ENCODE assay signal across 8 cellular contexts in the genomic region with DNA sequence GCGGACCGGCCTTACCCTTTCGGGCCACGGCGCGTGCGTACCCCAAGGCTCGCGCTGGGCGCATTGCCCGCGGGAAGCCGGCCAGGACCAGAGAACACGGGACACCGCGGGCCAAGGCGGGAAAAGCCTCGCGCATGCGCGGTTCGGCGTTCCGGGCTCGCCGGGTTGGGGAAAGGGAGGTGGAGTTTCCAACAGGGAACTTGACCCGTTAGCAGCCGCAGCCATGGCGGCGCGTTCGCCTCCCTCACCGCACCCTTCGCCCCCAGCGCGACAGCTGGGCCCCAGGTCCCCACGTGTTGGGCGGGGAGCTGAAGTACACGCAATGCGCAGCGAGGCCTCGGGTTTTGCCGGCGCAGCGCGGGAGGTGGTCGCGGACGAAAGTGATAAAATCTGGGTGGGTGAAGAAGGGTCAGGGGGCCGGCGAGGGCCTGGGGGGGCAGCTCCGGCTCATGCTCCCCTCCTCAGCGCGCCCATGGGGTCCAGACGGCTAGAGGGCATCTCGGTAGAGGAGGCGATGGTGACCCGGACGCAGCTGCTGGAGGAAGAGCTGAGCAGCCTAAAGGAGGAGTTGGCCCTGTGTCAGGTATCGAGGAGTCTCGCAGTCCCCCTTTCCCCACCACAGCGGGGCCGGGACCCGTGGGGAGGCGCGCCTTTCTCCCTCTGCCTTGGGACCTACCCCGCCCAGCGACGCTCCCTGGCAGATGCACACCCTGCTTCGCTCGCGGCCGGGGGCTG. TPM values are rescaled to one million over a fixed set of nuclear protein-coding genes. Genes with fewer than 3 reads are reported as not detected.
DNase-seq lines count a peak whose midpoint lies in the region; ATAC-seq and TF ChIP-seq lines count a peak whose summit lies in the region.

A gene with protein sequence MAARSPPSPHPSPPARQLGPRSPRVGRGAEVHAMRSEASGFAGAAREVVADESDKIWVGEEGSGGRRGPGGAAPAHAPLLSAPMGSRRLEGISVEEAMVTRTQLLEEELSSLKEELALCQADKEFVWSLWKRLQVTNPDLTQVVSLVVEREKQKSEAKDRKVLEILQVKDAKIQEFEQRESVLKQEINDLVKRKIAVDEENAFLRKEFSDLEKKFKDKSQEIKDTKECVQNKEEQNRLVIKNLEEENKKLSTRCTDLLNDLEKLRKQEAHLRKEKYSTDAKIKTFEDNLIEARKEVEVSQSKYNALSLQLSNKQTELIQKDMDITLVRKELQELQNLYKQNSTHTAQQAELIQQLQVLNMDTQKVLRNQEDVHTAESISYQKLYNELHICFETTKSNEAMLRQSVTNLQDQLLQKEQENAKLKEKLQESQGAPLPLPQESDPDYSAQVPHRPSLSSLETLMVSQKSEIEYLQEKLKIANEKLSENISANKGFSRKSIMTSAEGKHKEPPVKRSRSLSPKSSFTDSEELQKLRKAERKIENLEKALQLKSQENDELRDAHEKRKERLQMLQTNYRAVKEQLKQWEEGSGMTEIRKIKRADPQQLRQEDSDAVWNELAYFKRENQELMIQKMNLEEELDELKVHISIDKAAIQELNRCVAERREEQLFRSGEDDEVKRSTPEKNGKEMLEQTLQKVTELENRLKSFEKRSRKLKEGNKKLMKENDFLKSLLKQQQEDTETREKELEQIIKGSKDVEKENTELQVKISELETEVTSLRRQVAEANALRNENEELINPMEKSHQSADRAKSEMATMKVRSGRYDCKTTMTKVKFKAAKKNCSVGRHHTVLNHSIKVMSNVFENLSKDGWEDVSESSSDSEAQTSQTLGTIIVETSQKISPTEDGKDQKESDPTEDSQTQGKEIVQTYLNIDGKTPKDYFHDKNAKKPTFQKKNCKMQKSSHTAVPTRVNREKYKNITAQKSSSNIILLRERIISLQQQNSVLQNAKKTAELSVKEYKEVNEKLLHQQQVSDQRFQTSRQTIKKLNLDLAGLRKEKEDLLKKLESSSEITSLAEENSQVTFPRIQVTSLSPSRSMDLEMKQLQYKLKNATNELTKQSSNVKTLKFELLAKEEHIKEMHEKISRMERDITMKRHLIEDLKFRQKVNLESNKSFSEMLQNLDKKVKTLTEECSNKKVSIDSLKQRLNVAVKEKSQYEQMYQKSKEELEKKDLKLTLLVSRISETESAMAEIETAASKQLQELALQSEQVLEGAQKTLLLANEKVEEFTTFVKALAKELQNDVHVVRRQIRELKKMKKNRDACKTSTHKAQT (N-terminal part only) (plus strand): TSS at position 198 of the 735 bp plus-strand sequence. CDS start 26 bp downstream, at position 224.

- H3K36me3 Mint-ChIP-seq in CD4-positive, alpha-beta memory T cell = peaks cover 0 to 3% of the 10 kb centered on the region in 2 donors
- peaks cover 8% of the 10 kb centered on the region for H3K36me3 Mint-ChIP-seq in neural crest cell (ENCODE audit: low read depth)

- no peaks in the 10 kb centered on the region for H3K4me1 ChIP-seq in CD4-positive, alpha-beta memory T cell (ENCODE audit: insufficient read depth, low read length)
- peaks cover 3% of the 10 kb centered on the region for H3K4me1 ChIP-seq in NT2/D1 (ENCODE audit: insufficient read depth, insufficient read length)
- peaks cover 0 to 23% (median 3%) of the 10 kb centered on the region in 3 donors for H3K4me1 ChIP-seq in gastroesophageal sphincter

- H3K36me3 ChIP-seq in CD4-positive, alpha-beta memory T cell (ENCODE audit: insufficient read depth, low read length) = no peaks in the 10 kb centered on the region
- H3K36me3 ChIP-seq in NT2/D1 (ENCODE audit: insufficient read depth, insufficient read length, low read length) (no peaks in the 10 kb centered on the region), gastroesophageal sphincter (no peaks in the 10 kb centered on the region)

- H3K4me1 Mint-ChIP-seq in CD4-positive, alpha-beta memory T cell = peaks cover 0 to 13% (median 3%) of the 10 kb centered on the region in 4 donors
- peaks cover 28% of the 10 kb centered on the region for H3K4me1 Mint-ChIP-seq in neural crest cell

- 0 to 1% methylated on average over 9 to 19 of the region's 73 CpGs for WGBS in gastroesophageal sphincter (ENCODE audit: low coverage in 1 of 2), 2 donors

- ATAC-seq in GM19467 (IDR thresholded peaks at IDR 0.05; ENCODE audit: unreplicated experiment) (peak; percentile 61), gastroesophageal sphincter (peak; percentile 95)

- no peak within 1 kb of the TSS for H3K27ac Mint-ChIP-seq in CD4-positive, alpha-beta memory T cell
- peak within 1 kb of the TSS; percentile 97 for H3K27ac Mint-ChIP-seq in neural crest cell (ENCODE audit: unreplicated experiment)

- no peak within 1 kb of the TSS for H3K4me3 ChIP-seq in CD4-positive, alpha-beta memory T cell (ENCODE audit: low read length in 2 of 2)
- H3K4me3 ChIP-seq in NT2/D1 (ENCODE audit: insufficient read length, low read depth) (peak within 1 kb of the TSS; percentile 91), gastroesophageal sphincter (peak within 1 kb of the TSS; percentile 91 to 95)

- H3K9me3 ChIP-seq in CD4-positive, alpha-beta memory T cell (ENCODE audit: control insufficient read depth in 1 of 2, low read length in 2 of 2) = no peaks in the 10 kb centered on the region
- no peaks in the 10 kb centered on the region for H3K9me3 ChIP-seq in NT2/D1 (ENCODE audit: insufficient read depth, low read length)
- no peaks in the 10 kb centered on the region for H3K9me3 ChIP-seq in gastroesophageal sphincter

- intact Hi-C loops in CD4-positive, alpha-beta memory T cell (cut with micrococcal nuclease) = no loop called here

- peaks cover 1 to 14% (median 8%) of the 10 kb centered on the region in 8 donors for H3K9me3 Mint-ChIP-seq in CD4-positive, alpha-beta memory T cell
- H3K9me3 Mint-ChIP-seq in neural crest cell = peaks cover 8% of the 10 kb centered on the region

- CTCF ChIA-PET in CD4-positive, alpha-beta memory T cell (lab: Charles Lee; ENCODE audit: partially characterized antibody) = no interaction called here

- peaks cover 6 to 8% of the 10 kb centered on the region in 2 donors for H3K27me3 Mint-ChIP-seq in CD4-positive, alpha-beta memory T cell
- peaks cover 4% of the 10 kb centered on the region for H3K27me3 Mint-ChIP-seq in neural crest cell (ENCODE audit: low read depth)

- no peak for TF ChIP-seq CTCF in gastroesophageal sphincter (IDR thresholded peaks at IDR 0.05)
- TF ChIP-seq CTCF in neural crest cell (conservative IDR thresholded peaks at IDR 0.05) = no peak

- peak; percentile 22 to 46 for TF ChIP-seq POLR2A in gastroesophageal sphincter (IDR thresholded peaks at IDR 0.05)

- POLR2A ChIA-PET in CD4-positive, alpha-beta memory T cell (lab: Charles Lee; ENCODE audit: partially characterized antibody) = interaction anchor here (0.6 kb wide), 1 partner anchor 183 kb away, joined by 3 read pairs; no protein-coding TSS in a partner anchor

- no peak for TF ChIP-seq EP300 in gastroesophageal sphincter (IDR thresholded peaks at IDR 0.05)

- peak within 1 kb of the TSS; percentile 91 for H3K9ac ChIP-seq in NT2/D1 (ENCODE audit: insufficient read length, low read depth)

- no peaks in the 10 kb centered on the region for H3K27me3 ChIP-seq in CD4-positive, alpha-beta memory T cell (ENCODE audit: insufficient read depth, low read length)
- H3K27me3 ChIP-seq in NT2/D1 (ENCODE audit: insufficient read depth, insufficient read length) (peaks cover 13% of the 10 kb centered on the region), gastroesophageal sphincter (no peaks in the 10 kb centered on the region)

- peak in 1 of 5 donors; percentile 0 for DNase-seq in CD4-positive, alpha-beta memory T cell
- peak; percentile 28 to 97 (median 92) for DNase-seq in HUDEP-2 (lab: John Stamatoyannopoulos, UW; ENCODE audit: unreplicated experiment in 76 of 76)
- peak; percentile 86 for DNase-seq in NT2/D1 (ENCODE audit: low read depth, low spot score)
- peak; percentile 6 for DNase-seq in activated gamma-delta T cell treated with anti-CD3 and anti-CD28 coated beads, Interleukin-2, amount 50 U/mL, for 16 hours (ENCODE audit: low read depth)
- DNase-seq in neural crest cell (ENCODE audit: low read depth, low spot score) = peak; percentile 98
- DNase-seq in superior temporal gyrus (ENCODE audit: extremely low spot score) = peak; percentile 84

- no peak within 1 kb of the TSS for H3K27ac ChIP-seq in CD4-positive, alpha-beta memory T cell (ENCODE audit: low read depth, low read length)
- peak within 1 kb of the TSS; percentile 79 to 92 (median 91) for H3K27ac ChIP-seq in gastroesophageal sphincter

- H3K4me3 Mint-ChIP-seq in CD4-positive, alpha-beta memory T cell = peak within 1 kb of the TSS; percentile 40 to 81 (median 68)
- peak within 1 kb of the TSS; percentile 95 for H3K4me3 Mint-ChIP-seq in neural crest cell

RNA-seq across cellular contexts. Expression of the gene that starts here (rescaled TPM):
- total RNA-seq in CD4-positive, alpha-beta memory T cell = under 1 TPM; 0.11 to 0.15 TPM
- polyA plus RNA-seq in CD4-positive, alpha-beta memory T cell = under 1 TPM in 1 of 2 donors, not detected in 1; 0.03 TPM
- total RNA-seq in gastroesophageal sphincter (10 to 100 TPM; 11.3 to 17.1 (median 12.9) TPM), neural crest cell (16.7 and 18.0 TPM in 2 replicates)

Comparison
In these comparisons a context has a peak if more than half of its experiments do, and no peak if none do; other contexts are left out.
1. RNA of the gene that starts here (total RNA-seq): 16.7 to 18.0 TPM in neural crest cell and 11.3 to 17.1 TPM in gastroesophageal sphincter; 0.11 to 0.15 TPM in CD4-positive, alpha-beta memory T cell; every median in the first group is over 10 times any median in the second.
2. H3K4me3 ChIP-seq: peak in NT2/D1 (single experiment) and gastroesophageal sphincter (2 of 2); none in CD4-positive, alpha-beta memory T cell (0 of 2).